In the genomic region with DNA sequence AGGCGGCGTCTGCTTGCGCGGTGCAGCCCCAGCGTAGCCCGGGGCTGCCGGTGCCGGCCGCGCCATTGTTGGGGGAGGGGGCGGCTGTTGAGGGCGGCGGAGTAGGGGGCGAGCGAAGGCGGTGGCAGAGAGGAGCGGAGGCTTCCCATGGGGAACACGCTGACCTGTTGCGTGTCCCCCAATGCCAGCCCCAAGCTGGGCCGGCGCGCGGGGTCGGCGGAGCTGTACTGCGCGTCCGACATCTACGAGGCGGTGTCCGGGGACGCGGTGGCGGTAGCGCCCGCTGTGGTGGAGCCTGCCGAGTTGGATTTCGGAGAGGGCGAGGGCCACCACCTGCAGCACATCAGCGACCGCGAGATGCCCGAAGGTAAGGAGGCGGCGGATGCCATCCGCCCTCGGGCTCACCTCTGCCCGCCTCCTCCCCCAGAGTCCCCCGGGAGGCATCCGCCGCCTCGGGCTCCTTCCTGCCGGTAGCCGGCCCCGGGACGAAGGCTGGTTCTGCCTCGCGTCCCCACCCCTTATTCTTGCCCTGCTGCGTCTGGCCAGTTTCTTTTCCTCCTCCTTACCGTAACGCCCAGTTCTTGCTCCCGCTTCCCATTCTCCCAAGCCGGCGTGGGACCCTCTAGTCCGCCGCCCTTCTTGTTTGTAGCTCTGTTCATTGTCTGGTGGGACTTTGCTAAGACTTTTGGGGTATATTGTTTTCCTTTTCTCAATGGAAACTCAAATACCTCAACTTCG, we compare ENCODE assay signal across 1 cellular context.
TF ChIP-seq lines count a peak whose summit lies in the region.

No MANE protein-coding gene starts in this region.

TF ChIP-seq in SK-N-SH treated with all-trans-retinoic acid at 6 μM for 48 hours, 23 proteins besides CTCF, POLR2A, EP300 and RAD21 (continued from another document):
- TF ChIP-seq CSRNP3 (CRISPR knock-in tag; IDR thresholded peaks at IDR 0.05) (no peak), PPARA (CRISPR knock-in tag; IDR thresholded peaks at IDR 0.05; ENCODE audit: borderline replicate concordance) (no peak), ESRRG (CRISPR knock-in tag; IDR thresholded peaks at IDR 0.05) (no peak), ZNF8 (CRISPR knock-in tag; IDR thresholded peaks at IDR 0.05) (no peak), ZC3H10 (CRISPR knock-in tag; IDR thresholded peaks at IDR 0.05) (no peak), ZFP3 (CRISPR knock-in tag; IDR thresholded peaks at IDR 0.05) (no peak)
